ENCODE assay signal across 31 cellular contexts in the genomic region with DNA sequence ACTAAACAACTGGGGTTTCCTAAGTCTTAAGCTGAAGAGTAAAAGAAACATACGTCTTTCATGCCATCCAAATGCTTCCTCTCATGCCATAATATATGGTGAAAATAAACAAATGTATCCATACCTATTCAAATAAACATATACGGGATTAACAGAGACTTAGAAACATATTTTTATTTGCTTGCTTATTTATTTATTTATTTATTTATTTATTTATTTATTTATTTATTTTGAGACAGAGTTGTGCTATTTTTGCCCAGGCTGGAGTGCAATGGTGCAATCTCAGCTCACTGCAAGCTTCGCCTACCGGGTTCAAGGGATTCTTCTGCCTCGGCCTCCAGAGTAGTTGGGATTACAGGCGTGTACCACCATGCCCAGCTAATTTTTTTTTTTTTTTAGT.
DNase-seq lines count a peak whose midpoint lies in the region; ATAC-seq, FAIRE-seq and TF ChIP-seq lines count a peak whose summit lies in the region.
"Had no signal": no experiment of that assay in that cellular context is flagged by ENCODE, and none has a peak within 500 bp of the region (broad histone marks: within the 10 kb centered on the region; RNA-seq: fewer than 3 reads in every experiment).

No MANE protein-coding gene starts in this region.

- TF ChIP-seq CTCF in A549 (IDR thresholded peaks at IDR 0.05) (no peak), HEK293 (tag by site-specific recombination; IDR thresholded peaks at IDR 0.05) (no peak)

- H3K4me3 ChIP-seq in A549 (no peak overlapping the region), HEK293 (ENCODE audit: low read depth, low read length) (no peak overlapping the region)
- H3K4me3 ChIP-seq: BLaER1; BLaER1 treated with 17β-estradiol and CSF1 and Interleukin-3, amounts not matched to agents 10 nM and 100 nM had no signal

- H3K9me3 ChIP-seq in A549 (no peaks in the 10 kb centered on the region), HEK293 (ENCODE audit: control insufficient read depth, insufficient read depth, low read depth, low read length) (no peaks in the 10 kb centered on the region)
- H3K9me3 ChIP-seq: BLaER1; BLaER1 treated with 17β-estradiol and CSF1 and Interleukin-3, amounts not matched to agents 10 nM and 100 nM had no signal

- H3K36me3 ChIP-seq in HEK293 (ENCODE audit: control insufficient read depth in 2 of 2, insufficient read depth in 1 of 2, low read length in 2 of 2): no peaks in the 10 kb centered on the region
- H3K36me3 ChIP-seq: BE2C; BLaER1; BLaER1 treated with 17β-estradiol and CSF1 and Interleukin-3, amounts not matched to agents 10 nM and 100 nM had no signal

- no peak for ATAC-seq in A549
- no peak for ATAC-seq in HG03342 (IDR thresholded peaks at IDR 0.05; ENCODE audit: unreplicated experiment)
- ATAC-seq: CD8-positive, alpha-beta T cell had no signal

- no peak for TF ChIP-seq EP300 in A549 (IDR thresholded peaks at IDR 0.05)

- no peaks in the 10 kb centered on the region for H3K4me1 ChIP-seq in A549
- H3K4me1 ChIP-seq in HEK293 (ENCODE audit: control insufficient read depth, insufficient read depth, low read length): no peaks in the 10 kb centered on the region
- H3K4me1 ChIP-seq: BLaER1; BLaER1 treated with 17β-estradiol and CSF1 and Interleukin-3, amounts not matched to agents 10 nM and 100 nM; Caco-2 had no signal

- H3K27ac ChIP-seq in A549: no peak overlapping the region
- no peak overlapping the region for H3K27ac ChIP-seq in HEK293 (ENCODE audit: extremely low read depth, low read depth, low read length)
- H3K27ac ChIP-seq: 22Rv1; BLaER1; BLaER1 treated with 17β-estradiol and CSF1 and Interleukin-3, amounts not matched to agents 10 nM and 100 nM; C4-2B had no signal

- FAIRE-seq in A549 (lab: Jason Lieb, UNC): no peak
- FAIRE-seq: D721Med had no signal

- POLR2A ChIA-PET in A549 (lab: Yijun Ruan, JAX) (no interaction called here), HEK293 (lab: Yijun Ruan, JAX) (no interaction called here)

- no peak overlapping the region for H3K4me2 ChIP-seq in A549
- H3K4me2 ChIP-seq: BLaER1; BLaER1 treated with 17β-estradiol and CSF1 and Interleukin-3, amounts not matched to agents 10 nM and 100 nM had no signal

- no peak for TF ChIP-seq RAD21 in A549 (conservative IDR thresholded peaks at IDR 0.05 in 1 of 2, IDR thresholded peaks at IDR 0.05 in 1 of 2)

- DNase-seq in NCI-H1417 treated with DMSO at 0.1 percent for 48 hours (lab: John Stamatoyannopoulos, UW) (peak; percentile 3), NCI-H1417 (lab: John Stamatoyannopoulos, UW) (no peak), A549 (ENCODE audit: low read depth in 1 of 2, low spot score in 1 of 2) (no peak), HPDE6-E6E7 (ENCODE audit: extremely low spot score) (no peak)
- DNase-seq: 8988T; ACHN; AML-193; BE2C; C1 segment of cervical spinal cord; Caco-2; Calu3; CD4-positive, alpha-beta memory T cell; CD4-positive, alpha-beta T cell; CD4-positive, CD25-positive, alpha-beta regulatory T cell; CD8-positive, alpha-beta memory T cell; CD8-positive, alpha-beta T cell; COR-L47; DMS 273 treated with DMSO at 0.1 percent for 48 hours; DMS153; DMS53; DMS79; DMS79 treated with DMSO at 0.1 percent for 48 hours; DND-41; EL had no signal

- 47% methylated on average over 6 of the region's 6 CpGs for WGBS in A549 (ENCODE audit: missing lambda C conversion rate)

- TF ChIP-seq POLR2A in A549 (IDR thresholded peaks at IDR 0.05; ENCODE audit: low read length): no peak

- CTCF ChIA-PET in A549 (lab: Yijun Ruan, JAX) (interaction anchor here (0.7 kb wide), 1 partner anchor 333 kb away, joined by 3 read pairs; no protein-coding TSS in a partner anchor), HEK293 (lab: Yijun Ruan, JAX) (no interaction called here)

TF ChIP-seq in A549, 52 proteins besides CTCF, POLR2A, EP300 and RAD21:
- TF ChIP-seq EHF (CRISPR knock-in tag; IDR thresholded peaks at IDR 0.05): no peak
- TF ChIP-seq CBX8 (IDR thresholded peaks at IDR 0.05): no peak
- TF ChIP-seq ZC3H11A (IDR thresholded peaks at IDR 0.05): peak; percentile 59

TF ChIP-seq in HEK293, 187 proteins besides CTCF, POLR2A, EP300 and RAD21 (continues in another document):
- TF ChIP-seq ZNF549 (tag by site-specific recombination; IDR thresholded peaks at IDR 0.05) (no peak), ZNF600 (tag by site-specific recombination; IDR thresholded peaks at IDR 0.05) (no peak), ZNF518A (tag by site-specific recombination; conservative IDR thresholded peaks at IDR 0.05; ENCODE audit: low read depth) (peak; percentile 53; the same call in 1 of the 2 replicates), ZNF426 (tag by site-specific recombination; IDR thresholded peaks at IDR 0.05) (peak; percentile 45), ZNF24 (tag by site-specific recombination; IDR thresholded peaks at IDR 0.05) (no peak), ATF2 (tag by site-specific recombination; IDR thresholded peaks at IDR 0.05; ENCODE audit: low read depth) (no peak), ZNF623 (tag by site-specific recombination; IDR thresholded peaks at IDR 0.05) (peak; percentile 19; the same call in 1 of the 2 replicates), ZNF555 (tag by site-specific recombination; conservative IDR thresholded peaks at IDR 0.05) (peak; percentile 24; the same call in 1 of the 2 replicates), GFI1B (tag by site-specific recombination; IDR thresholded peaks at IDR 0.05) (no peak)
- TF ChIP-seq, protein P1, sequence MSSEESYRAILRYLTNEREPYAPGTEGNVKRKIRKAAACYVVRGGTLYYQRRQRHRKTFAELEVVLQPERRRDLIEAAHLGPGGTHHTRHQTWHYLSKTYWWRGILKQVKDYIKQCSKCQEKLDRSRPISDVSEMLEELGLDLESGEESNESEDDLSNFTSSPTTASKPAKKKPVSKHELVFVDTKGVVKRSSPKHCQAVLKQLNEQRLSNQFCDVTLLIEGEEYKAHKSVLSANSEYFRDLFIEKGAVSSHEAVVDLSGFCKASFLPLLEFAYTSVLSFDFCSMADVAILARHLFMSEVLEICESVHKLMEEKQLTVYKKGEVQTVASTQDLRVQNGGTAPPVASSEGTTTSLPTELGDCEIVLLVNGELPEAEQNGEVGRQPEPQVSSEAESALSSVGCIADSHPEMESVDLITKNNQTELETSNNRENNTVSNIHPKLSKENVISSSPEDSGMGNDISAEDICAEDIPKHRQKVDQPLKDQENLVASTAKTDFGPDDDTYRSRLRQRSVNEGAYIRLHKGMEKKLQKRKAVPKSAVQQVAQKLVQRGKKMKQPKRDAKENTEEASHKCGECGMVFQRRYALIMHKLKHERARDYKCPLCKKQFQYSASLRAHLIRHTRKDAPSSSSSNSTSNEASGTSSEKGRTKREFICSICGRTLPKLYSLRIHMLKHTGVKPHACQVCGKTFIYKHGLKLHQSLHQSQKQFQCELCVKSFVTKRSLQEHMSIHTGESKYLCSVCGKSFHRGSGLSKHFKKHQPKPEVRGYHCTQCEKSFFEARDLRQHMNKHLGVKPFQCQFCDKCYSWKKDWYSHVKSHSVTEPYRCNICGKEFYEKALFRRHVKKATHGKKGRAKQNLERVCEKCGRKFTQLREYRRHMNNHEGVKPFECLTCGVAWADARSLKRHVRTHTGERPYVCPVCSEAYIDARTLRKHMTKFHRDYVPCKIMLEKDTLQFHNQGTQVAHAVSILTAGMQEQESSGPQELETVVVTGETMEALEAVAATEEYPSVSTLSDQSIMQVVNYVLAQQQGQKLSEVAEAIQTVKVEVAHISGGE (tag by site-specific recombination; conservative IDR thresholded peaks at IDR 0.05; ENCODE audit: low read depth): 0 out of 2 replicates have a peak, but pooled peaks have one; percentile 18
